In genomic region chr17:1169913-1170312, GRCh38 we compare ENCODE assay signal across 17 cellular contexts. TPM values are rescaled to one million over a fixed set of nuclear protein-coding genes. Genes with fewer than 3 reads are reported as not detected.
A peak's percentile ranks its signal among the peaks of the same experiment; 100 is the strongest.
DNase-seq lines count a peak whose midpoint lies in the region; ATAC-seq and TF ChIP-seq lines count a peak whose summit lies in the region.
"Had no signal": no experiment of that assay in that cellular context is flagged by ENCODE, and none has a peak within 500 bp of the region (broad histone marks: within the 10 kb centered on the region; RNA-seq: fewer than 3 reads in every experiment).

No MANE protein-coding gene starts in this region.

- peak overlapping the region in 4 of 5 experiments; percentile 22 to 65 (median 43) for H3K4me3 Mint-ChIP-seq in brain
- peak overlapping the region; percentile 49 for H3K4me3 Mint-ChIP-seq in glutamatergic neuron (ENCODE audit: unreplicated experiment)
- H3K4me3 Mint-ChIP-seq: CD4-positive, alpha-beta memory T cell; GM23338 had no signal

- no peak overlapping the region for H2AFZ ChIP-seq in osteoblast (ENCODE audit: low read length)
- H2AFZ ChIP-seq: GM23338 had no signal

- H3K27ac ChIP-seq in BLaER1 (no peak overlapping the region), osteoblast (ENCODE audit: low read depth, low read length) (no peak overlapping the region)
- H3K27ac ChIP-seq: HL-60 had no signal

- H3K9me3 ChIP-seq in BLaER1 (no peaks in the 10 kb centered on the region), osteoblast (ENCODE audit: low read depth, low read length) (no peaks in the 10 kb centered on the region)

- H3K36me3 Mint-ChIP-seq in brain: peaks cover 32% of the 10 kb centered on the region
- no peaks in the 10 kb centered on the region for H3K36me3 Mint-ChIP-seq in glutamatergic neuron (ENCODE audit: unreplicated experiment)

- no peak overlapping the region for H3K9ac ChIP-seq in BLaER1

- H3K4me1 ChIP-seq in BLaER1: peaks cover 50% of the 10 kb centered on the region
- H3K4me1 ChIP-seq in osteoblast (ENCODE audit: insufficient read depth, low read length): no peaks in the 10 kb centered on the region

- ATAC-seq in HG03196 (IDR thresholded peaks at IDR 0.05; ENCODE audit: unreplicated experiment): no peak

- H3K4me3 ChIP-seq in BLaER1 (no peak overlapping the region), osteoblast (ENCODE audit: insufficient read depth, low read length) (no peak overlapping the region)
- H3K4me3 ChIP-seq: GM23338 had no signal

- H4K20me1 ChIP-seq in BLaER1: peaks cover 89% of the 10 kb centered on the region
- H4K20me1 ChIP-seq in osteoblast (ENCODE audit: insufficient read depth, low read length): peaks cover 43% of the 10 kb centered on the region

- H3K27me3 ChIP-seq in BLaER1: no peaks in the 10 kb centered on the region
- no peaks in the 10 kb centered on the region for H3K27me3 ChIP-seq in osteoblast (ENCODE audit: insufficient read depth, low read length)

- H3K27ac Mint-ChIP-seq in brain: peak overlapping the region; percentile 58 to 96 (median 93)
- peak overlapping the region; percentile 83 for H3K27ac Mint-ChIP-seq in glutamatergic neuron (ENCODE audit: unreplicated experiment)
- H3K27ac Mint-ChIP-seq: GM23338 had no signal

- H3K79me2 ChIP-seq in osteoblast (ENCODE audit: insufficient read depth, low read length): peaks cover 20% of the 10 kb centered on the region

- H3K27me3 Mint-ChIP-seq in brain (peaks cover 4% of the 10 kb centered on the region), glutamatergic neuron (ENCODE audit: unreplicated experiment) (peaks cover 16% of the 10 kb centered on the region)
- H3K27me3 Mint-ChIP-seq: CD4-positive, alpha-beta memory T cell had no signal

- peak overlapping the region; percentile 55; the same call in 1 of the 2 replicates for H3K4me2 ChIP-seq in BLaER1
- no peak overlapping the region for H3K4me2 ChIP-seq in osteoblast (ENCODE audit: insufficient read depth, low read length)
- H3K4me2 ChIP-seq: GM23338 had no signal

- H3K36me3 ChIP-seq in BLaER1 (0 out of 2 replicates have a peak, but pooled peaks cover 6% of the 10 kb centered on the region), osteoblast (ENCODE audit: insufficient read depth, low read length) (no peaks in the 10 kb centered on the region)

- TF ChIP-seq CTCF in brain (conservative IDR thresholded peaks at IDR 0.05) (no peak), glutamatergic neuron (IDR thresholded peaks at IDR 0.05; ENCODE audit: partially characterized antibody, unreplicated experiment) (no peak), osteoblast (IDR thresholded peaks at IDR 0.05; ENCODE audit: extremely low read depth, low read depth, low read length) (no peak)

- H3K4me1 Mint-ChIP-seq in brain (peaks cover 73% of the 10 kb centered on the region), glutamatergic neuron (ENCODE audit: low read depth, unreplicated experiment) (peaks cover 40% of the 10 kb centered on the region)
- H3K4me1 Mint-ChIP-seq: GM23338 had no signal

- DNase-seq in glutamatergic neuron (no peak), osteoblast (ENCODE audit: insufficient read length, low spot score, missing footprints) (peak; percentile 65), NCI-H510A (lab: John Stamatoyannopoulos, UW) (no peak), epidermal melanocyte (ENCODE audit: insufficient read length, low spot score) (no peak)
- DNase-seq: 8988T; AML-193; CD4-positive, alpha-beta memory T cell; DMS153; DMS79 treated with DMSO at 0.1 percent for 48 hours; EL; H7; KBM-7 had no signal

- H3K9me3 Mint-ChIP-seq in brain: no peaks in the 10 kb centered on the region
- H3K9me3 Mint-ChIP-seq in glutamatergic neuron (ENCODE audit: unreplicated experiment): peaks cover 15% of the 10 kb centered on the region
- H3K9me3 Mint-ChIP-seq: CD4-positive, alpha-beta memory T cell; GM23338 had no signal

RNA-seq across cellular contexts. Expression of gene ABR, which starts 9.9 kb away (rescaled TPM):
- polyA plus RNA-seq in brain (ENCODE audit: insufficient read depth, low read depth, low replicate concordance): 203 TPM
- total RNA-seq in glutamatergic neuron (ENCODE audit: unreplicated experiment): 219 TPM
- total RNA-seq in osteoblast: 156 and 163 TPM in 2 replicates
